In genomic region chr16:87057291-87057881, GRCh38 we compare ENCODE assay signal across 20 cellular contexts.
DNase-seq lines count a peak whose midpoint lies in the region; ATAC-seq, FAIRE-seq and TF ChIP-seq lines count a peak whose summit lies in the region.
"Had no signal": no experiment of that assay in that cellular context is flagged by ENCODE, and none has a peak within 500 bp of the region (broad histone marks: within the 10 kb centered on the region; RNA-seq: fewer than 3 reads in every experiment).

No MANE protein-coding gene starts in this region.

- H3K4me3 Mint-ChIP-seq in type B pancreatic cell = no peak overlapping the region
- no peak overlapping the region for H3K4me3 Mint-ChIP-seq in activated T-cell treated with anti-CD3 and anti-CD28 coated beads, Interleukin-2, amount 50 U/mL, for 24 hours
- H3K4me3 Mint-ChIP-seq: activated T-cell treated with anti-CD3 and anti-CD28 coated beads, Interleukin-2, amount 50 U/mL, for 72 hours; B cell; naive thymus-derived CD4-positive, alpha-beta T cell; T-helper 1 cell treated with Interleukin-12 subunit alpha and Interleukin-12 subunit beta and Interleukin-4 antibody, amounts not matched to agents 30 μg/mL and 1 μg/mL, for 36 hours had no signal

- DNase-seq in HepG2 (ENCODE audit: low spot score) = no peak
- no peak for DNase-seq in right lobe of liver
- peak; percentile 16 for DNase-seq in SK-N-DZ (ENCODE audit: low spot score)
- peak; percentile 30 for DNase-seq in fibroblast of the aortic adventitia (ENCODE audit: low read depth)
- DNase-seq in type B pancreatic cell (ENCODE audit: extremely low spot score, unreplicated experiment) = no peak
- no peak for DNase-seq in activated T-cell treated with anti-CD3 and anti-CD28 coated beads, Interleukin-2, amount 50 U/mL, for 24 hours
- DNase-seq: activated CD4-positive, alpha-beta T cell treated with anti-CD3 and anti-CD28 coated beads for 4 hours; activated T-cell treated with anti-CD3 and anti-CD28 coated beads, Interleukin-2, amount 50 U/mL, for 72 hours; DMS79; effector memory CD4-positive, alpha-beta T cell; naive thymus-derived CD4-positive, alpha-beta T cell; retina; stimulated activated naive CD4-positive, alpha-beta T cell treated with Interleukin-2 at 50 U/mL for 16 hours had no signal

- peaks cover 3 to 36% of the 10 kb centered on the region in 2 experiments; a peak in 3 of 5 replicates for H3K27me3 ChIP-seq in HepG2 (ENCODE audit: control insufficient read depth in 1 of 2, insufficient read depth in 2 of 2, low read length in 2 of 2)
- no peaks in the 10 kb centered on the region for H3K27me3 ChIP-seq in right lobe of liver

- H3K36me3 ChIP-seq in HepG2 (replicated peaks in 1 of 2; ENCODE audit: control insufficient read depth in 1 of 2, insufficient read depth in 2 of 2, low read length in 2 of 2) (no peaks in the 10 kb centered on the region), right lobe of liver (no peaks in the 10 kb centered on the region)

- H3K27me3 Mint-ChIP-seq in type B pancreatic cell = peaks cover 38% of the 10 kb centered on the region
- H3K27me3 Mint-ChIP-seq in activated T-cell treated with anti-CD3 and anti-CD28 coated beads, Interleukin-2, amount 50 U/mL, for 24 hours = peaks cover 30% of the 10 kb centered on the region

- H3K9ac ChIP-seq in HepG2 (ENCODE audit: insufficient read depth, low read depth, low read length) = no peak overlapping the region

- no peaks in the 10 kb centered on the region for H4K20me1 ChIP-seq in HepG2 (ENCODE audit: insufficient read depth, low read length)

- H3K4me2 ChIP-seq in HepG2 (ENCODE audit: low read depth, low read length) = no peak overlapping the region

- H3K9me3 ChIP-seq in HepG2 (ENCODE audit: low read length) (no peaks in the 10 kb centered on the region), right lobe of liver (no peaks in the 10 kb centered on the region)

- TF ChIP-seq RAD21 in HepG2 (CRISPR knock-in tag; IDR thresholded peaks at IDR 0.05) = no peak

- H3K9me3 Mint-ChIP-seq in type B pancreatic cell = peaks cover 5% of the 10 kb centered on the region
- no peaks in the 10 kb centered on the region for H3K9me3 Mint-ChIP-seq in activated T-cell treated with anti-CD3 and anti-CD28 coated beads, Interleukin-2, amount 50 U/mL, for 24 hours
- H3K9me3 Mint-ChIP-seq: T-helper 1 cell treated with Interleukin-12 subunit alpha and Interleukin-12 subunit beta and Interleukin-4 antibody, amounts not matched to agents 30 μg/mL and 1 μg/mL, for 36 hours had no signal

- no peak for TF ChIP-seq POLR2A in HepG2 (IDR thresholded peaks at IDR 0.05; ENCODE audit: insufficient read depth in 1 of 2, low read depth in 2 of 2, low read length in 2 of 2)
- TF ChIP-seq POLR2A in right lobe of liver (IDR thresholded peaks at IDR 0.05) = no peak

- TF ChIP-seq CTCF in HepG2 (CRISPR knock-in tag; IDR thresholded peaks at IDR 0.05) (peak; percentile 29), right lobe of liver (IDR thresholded peaks at IDR 0.05) (no peak), fibroblast of the aortic adventitia (IDR thresholded peaks at IDR 0.05; ENCODE audit: insufficient read depth, low read length) (peak; percentile 33), type B pancreatic cell (conservative IDR thresholded peaks at IDR 0.05) (peak; percentile 39)

- POLR2A ChIA-PET in HepG2 (lab: Yijun Ruan, JAX) = no interaction called here

- in situ Hi-C loops in HepG2 (cut with HindIII; ENCODE audit: extremely low pct_ligation_motif_present, low pct_unique_long_range_greater_than_20kb) = loop anchor here (5.0 kb wide), 1 partner anchor 490 kb away; the partner anchor contains the start of gene FOXC2

- no peaks in the 10 kb centered on the region for H3K4me1 ChIP-seq in HepG2 (ENCODE audit: insufficient read depth, low read length)
- no peaks in the 10 kb centered on the region for H3K4me1 ChIP-seq in right lobe of liver

- 48% methylated on average over 21 of the region's 24 CpGs for WGBS in HepG2 (ENCODE audit: low lambda C conversion rate)
- 71% methylated on average over 20 of the region's 24 CpGs for WGBS in right lobe of liver (ENCODE audit: insufficient coverage, low coverage, low lambda C conversion rate, missing lambda C conversion rate)

- no peak overlapping the region for H3K27ac Mint-ChIP-seq in type B pancreatic cell
- H3K27ac Mint-ChIP-seq in activated T-cell treated with anti-CD3 and anti-CD28 coated beads, Interleukin-2, amount 50 U/mL, for 24 hours = no peak overlapping the region
- H3K27ac Mint-ChIP-seq: activated T-cell treated with anti-CD3 and anti-CD28 coated beads, Interleukin-2, amount 50 U/mL, for 72 hours; B cell; naive thymus-derived CD4-positive, alpha-beta T cell; T-helper 1 cell treated with Interleukin-12 subunit alpha and Interleukin-12 subunit beta and Interleukin-4 antibody, amounts not matched to agents 30 μg/mL and 1 μg/mL, for 36 hours had no signal

- no peak overlapping the region for H2AFZ ChIP-seq in HepG2 (ENCODE audit: low read length)

- CTCF ChIA-PET in HepG2 (lab: Yijun Ruan, JAX; ENCODE audit: low intra/inter-chr PET ratio, low total read pairs) = interaction anchor here (1.5 kb wide), 1 partner anchor 494 kb away, joined by 4 read pairs; no protein-coding TSS in a partner anchor

- no peaks in the 10 kb centered on the region for H3K36me3 Mint-ChIP-seq in type B pancreatic cell
- no peaks in the 10 kb centered on the region for H3K36me3 Mint-ChIP-seq in activated T-cell treated with anti-CD3 and anti-CD28 coated beads, Interleukin-2, amount 50 U/mL, for 24 hours (ENCODE audit: low read depth)

- no peak for FAIRE-seq in HepG2 (lab: Jason Lieb, UNC)
- FAIRE-seq: GM12892, GM19239 had no signal

- no TSS peak for BruUV-seq in HepG2 (replicated peaks; lab: Mats Ljungman, UMichigan)

- intact Hi-C loops in HepG2 (cut with micrococcal nuclease; ENCODE audit: unreplicated experiment) = no loop called here
- intact Hi-C loops in right lobe of liver (cut with DNase I) = no loop called here

- ATAC-seq in HepG2 (no peak), right lobe of liver (no peak), HG02885 (IDR thresholded peaks at IDR 0.05; ENCODE audit: poor library complexity, unreplicated experiment) (no peak), GM21717 (IDR thresholded peaks at IDR 0.05; ENCODE audit: unreplicated experiment) (no peak)
- ATAC-seq: activated T-cell treated with anti-CD3 and anti-CD28 coated beads, Interleukin-2, amount 50 U/mL, for 72 hours; left lobe of liver; naive thymus-derived CD4-positive, alpha-beta T cell had no signal

- H3K4me1 Mint-ChIP-seq in type B pancreatic cell (ENCODE audit: unreplicated experiment) = peaks cover 28% of the 10 kb centered on the region
- H3K4me1 Mint-ChIP-seq in activated T-cell treated with anti-CD3 and anti-CD28 coated beads, Interleukin-2, amount 50 U/mL, for 24 hours (ENCODE audit: low read depth) = no peaks in the 10 kb centered on the region

- H3K4me3 ChIP-seq in HepG2 (replicated peaks in 1 of 3; ENCODE audit: insufficient read depth in 1 of 3, low read depth in 2 of 3, low read length in 3 of 3) (no peak overlapping the region), right lobe of liver (no peak overlapping the region), fibroblast of the aortic adventitia (ENCODE audit: low read depth, low read length) (no peak overlapping the region)

- no peak overlapping the region for H3K27ac ChIP-seq in HepG2 (ENCODE audit: extremely low read length, insufficient read depth, low read length)
- no peak overlapping the region for H3K27ac ChIP-seq in right lobe of liver

- H3K79me2 ChIP-seq in HepG2 (ENCODE audit: insufficient read depth, low read length) = no peaks in the 10 kb centered on the region

- TF ChIP-seq EP300 in HepG2 (IDR thresholded peaks at IDR 0.05; ENCODE audit: low read depth in 2 of 2, low read length in 2 of 2) (no peak), HepG2 (CRISPR knock-in tag; IDR thresholded peaks at IDR 0.05; ENCODE audit: borderline replicate concordance) (no peak)

TF ChIP-seq in HepG2, 621 proteins besides CTCF, POLR2A, EP300 and RAD21:
- no peak for TF ChIP-seq ZNF704 (CRISPR knock-in tag; IDR thresholded peaks at IDR 0.05; ENCODE audit: borderline replicate concordance)
- TF ChIP-seq ZKSCAN8 (CRISPR knock-in tag; IDR thresholded peaks at IDR 0.05; ENCODE audit: borderline replicate concordance) = no peak
- TF ChIP-seq MYNN (CRISPR knock-in tag; IDR thresholded peaks at IDR 0.05; ENCODE audit: low read depth) = no peak
- TF ChIP-seq ZNF776 (CRISPR knock-in tag; IDR thresholded peaks at IDR 0.05) = no peak
- no peak for TF ChIP-seq ZNF761 (CRISPR knock-in tag; conservative IDR thresholded peaks at IDR 0.05)
- TF ChIP-seq ZFP36L2 (CRISPR knock-in tag; IDR thresholded peaks at IDR 0.05) = no peak
- no peak for TF ChIP-seq ZNF235 (CRISPR knock-in tag; IDR thresholded peaks at IDR 0.05; ENCODE audit: borderline replicate concordance)
- TF ChIP-seq SMAD1 (CRISPR knock-in tag; IDR thresholded peaks at IDR 0.05; ENCODE audit: borderline replicate concordance, low read depth) = no peak
TF ChIP-seq in HepG2: peak in this region for 0.

Comparison
In these comparisons a context has a peak if more than half of its experiments do, and no peak if none do; other contexts are left out.
1. CTCF ChIP-seq: peak in HepG2 (single experiment), fibroblast of the aortic adventitia (single experiment) and type B pancreatic cell (single experiment); none in right lobe of liver (0 of 4).
2. DNase-seq: peak in SK-N-DZ (single experiment) and fibroblast of the aortic adventitia (single experiment); none in HepG2 (single experiment), right lobe of liver (0 of 3), type B pancreatic cell (single experiment) and activated T-cell treated with anti-CD3 and anti-CD28 coated beads, Interleukin-2, amount 50 U/mL, for 24 hours (single experiment).